8 cellular contexts compared by ENCODE assay signal in the genomic region with DNA sequence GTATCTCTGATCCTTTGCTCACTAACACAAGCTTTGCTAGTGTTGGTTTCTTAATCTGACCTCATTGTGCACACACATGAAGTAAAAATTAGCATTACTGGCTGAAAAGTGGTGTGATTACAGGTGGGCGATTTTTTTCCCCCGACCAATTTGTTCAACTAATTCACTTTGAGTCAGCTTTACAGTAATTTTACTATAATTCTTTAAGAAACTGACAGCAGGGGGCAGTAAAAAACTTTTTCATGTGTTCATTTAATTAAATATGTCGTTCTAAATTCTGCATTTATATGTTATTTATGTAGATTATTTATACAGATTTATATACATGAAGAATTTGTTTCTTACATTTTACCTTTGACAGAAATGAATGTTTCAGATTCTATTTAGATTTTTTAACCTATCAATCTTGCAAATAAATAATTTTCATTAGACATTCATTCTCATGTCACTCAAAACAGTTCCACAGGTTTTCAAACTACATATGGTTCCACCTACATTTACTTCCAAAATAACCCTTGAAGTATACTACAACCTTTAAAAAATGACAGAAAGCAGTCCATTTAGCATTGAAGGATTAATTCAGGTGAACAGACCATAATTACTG. TPM values are rescaled to one million over a fixed set of nuclear protein-coding genes. Genes with fewer than 3 reads are reported as not detected.
A peak's percentile ranks its signal among the peaks of the same experiment; 100 is the strongest.
DNase-seq lines count a peak whose midpoint lies in the region; ATAC-seq and TF ChIP-seq lines count a peak whose summit lies in the region.

No MANE protein-coding gene starts in this region.

- H3K4me3 ChIP-seq in osteoblast (ENCODE audit: insufficient read depth, low read length) = no peak overlapping the region

- H3K9me3 ChIP-seq in osteoblast (ENCODE audit: low read depth, low read length) = no peaks in the 10 kb centered on the region

- H2AFZ ChIP-seq in osteoblast (ENCODE audit: low read length) = peak overlapping the region; percentile 58

- peak; percentile 50 for TF ChIP-seq CTCF in osteoblast (IDR thresholded peaks at IDR 0.05; ENCODE audit: extremely low read depth, low read depth, low read length)

- peaks cover 16% of the 10 kb centered on the region for H3K4me1 ChIP-seq in osteoblast (ENCODE audit: insufficient read depth, low read length)

- no peak overlapping the region for H3K27ac ChIP-seq in osteoblast (ENCODE audit: low read depth, low read length)

- H3K27me3 ChIP-seq in osteoblast (ENCODE audit: insufficient read depth, low read length) = no peaks in the 10 kb centered on the region

- ATAC-seq in HG02588 (IDR thresholded peaks at IDR 0.05; ENCODE audit: unreplicated experiment) (no peak), HG02885 (IDR thresholded peaks at IDR 0.05; ENCODE audit: poor library complexity, unreplicated experiment) (no peak)

- H4K20me1 ChIP-seq in osteoblast (ENCODE audit: insufficient read depth, low read length) = no peaks in the 10 kb centered on the region

- H3K36me3 ChIP-seq in osteoblast (ENCODE audit: insufficient read depth, low read length) = no peaks in the 10 kb centered on the region

- peak; percentile 68 for DNase-seq in ELR (ENCODE audit: low read depth)
- peak; percentile 8 for DNase-seq in NCI-H1105 (lab: John Stamatoyannopoulos, UW)
- DNase-seq in central memory CD4-positive, alpha-beta T cell = peak; percentile 9
- DNase-seq in osteoblast (ENCODE audit: insufficient read length, low spot score, missing footprints) = no peak
- DNase-seq in D341Med (ENCODE audit: low spot score) = no peak
- no peak for DNase-seq in anterior cingulate cortex (lab: John Stamatoyannopoulos, UW)

- no peaks in the 10 kb centered on the region for H3K79me2 ChIP-seq in osteoblast (ENCODE audit: insufficient read depth, low read length)

- H3K4me2 ChIP-seq in osteoblast (ENCODE audit: insufficient read depth, low read length) = peak overlapping the region; percentile 32

RNA-seq across cellular contexts. Expression of a gene that starts 17.5 kb away (rescaled TPM):
- total RNA-seq in osteoblast = 244 and 254 TPM in 2 replicates

RNA-seq across cellular contexts. Expression of a gene that starts 34.1 kb away (rescaled TPM):
- total RNA-seq in osteoblast = 25.0 and 31.1 TPM in 2 replicates

Comparison
In these comparisons a context has a peak if more than half of its experiments do, and no peak if none do; other contexts are left out.
1. DNase-seq: peak in ELR (single experiment), NCI-H1105 (single experiment) and central memory CD4-positive, alpha-beta T cell (single experiment); none in osteoblast (single experiment), D341Med (single experiment) and anterior cingulate cortex (0 of 58).